ENCODE assay signal across 21 cellular contexts in the genomic region with DNA sequence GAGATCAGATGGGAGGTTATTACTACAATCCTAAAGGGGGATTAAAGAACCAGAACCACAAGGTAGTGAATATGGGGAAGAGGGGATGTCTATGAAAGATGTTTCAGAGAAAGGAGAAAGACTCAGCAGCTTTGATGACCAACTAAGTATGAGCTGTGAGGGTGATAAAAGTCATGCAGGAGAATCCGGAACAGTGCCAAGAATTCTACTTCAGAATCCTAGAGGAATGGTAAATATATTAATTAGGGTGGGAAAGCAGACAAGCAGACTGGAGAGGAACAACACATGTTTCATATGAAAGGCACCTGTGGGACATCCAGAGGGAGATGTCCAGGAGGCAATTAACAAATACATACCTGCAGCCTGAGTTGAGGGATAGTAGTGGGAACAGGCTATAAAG.
DNase-seq lines count a peak whose midpoint lies in the region; ATAC-seq and TF ChIP-seq lines count a peak whose summit lies in the region.
"Had no signal": no experiment of that assay in that cellular context is flagged by ENCODE, and none has a peak within 500 bp of the region (broad histone marks: within the 10 kb centered on the region; RNA-seq: fewer than 3 reads in every experiment).

No MANE protein-coding gene starts in this region.

- H3K27ac Mint-ChIP-seq in T-helper 2 cell treated with Interferon-gamma antibody and Interleukin-4, amounts not matched to agents 5 μg/mL and 100 μg/mL, for 36 hours: peak overlapping the region; percentile 84
- H3K27ac Mint-ChIP-seq in WTC11: peak overlapping the region; percentile 52

- H3K36me3 Mint-ChIP-seq in T-helper 2 cell treated with Interferon-gamma antibody and Interleukin-4, amounts not matched to agents 5 μg/mL and 100 μg/mL, for 36 hours (ENCODE audit: low read depth): peaks cover 49% of the 10 kb centered on the region
- peaks cover 68% of the 10 kb centered on the region for H3K36me3 Mint-ChIP-seq in WTC11

- H3K4me3 Mint-ChIP-seq in T-helper 2 cell treated with Interferon-gamma antibody and Interleukin-4, amounts not matched to agents 5 μg/mL and 100 μg/mL, for 36 hours: peak overlapping the region; percentile 39
- H3K4me3 Mint-ChIP-seq in WTC11: no peak overlapping the region
- H3K4me3 Mint-ChIP-seq: nephron progenitor cell had no signal

- H3K9me3 Mint-ChIP-seq in T-helper 2 cell treated with Interferon-gamma antibody and Interleukin-4, amounts not matched to agents 5 μg/mL and 100 μg/mL, for 36 hours: no peaks in the 10 kb centered on the region
- H3K9me3 Mint-ChIP-seq in WTC11: no peaks in the 10 kb centered on the region

- peak overlapping the region; percentile 46 for H3K27ac ChIP-seq in epithelial cell of prostate
- H3K27ac ChIP-seq: C4-2B, prostate gland, SJCRH30 had no signal

- CTCF ChIA-PET in WTC11 (lab: Charles Lee): no interaction called here

- POLR2A ChIA-PET in WTC11 (lab: Charles Lee): no interaction called here

- ATAC-seq in WTC11 (no peak), GM19463 (IDR thresholded peaks at IDR 0.05; ENCODE audit: unreplicated experiment) (no peak), HG02970 (IDR thresholded peaks at IDR 0.05; ENCODE audit: low FRiP score, unreplicated experiment) (no peak)

- DNase-seq in T-helper 2 cell treated with Interferon-gamma antibody and Interleukin-4, amounts not matched to agents 5 μg/mL and 100 μg/mL, for 36 hours (ENCODE audit: low spot score): no peak
- DNase-seq in T-helper 2 cell (no peak), AG10803 (ENCODE audit: low read depth) (peak; percentile 72), WTC11 (ENCODE audit: low spot score) (no peak), epithelial cell of prostate (ENCODE audit: low read depth, low spot score) (no peak), putamen (ENCODE audit: low spot score) (no peak)
- DNase-seq: activated CD4-positive, CD25-positive, alpha-beta regulatory T cell treated with anti-CD3 and anti-CD28 coated beads, Interleukin-2, amount 50 U/mL, for 72 hours; DMS153; hypothalamus; NCI-H1436 treated with DMSO at 0.1 percent for 48 hours; NCI-H2171; NCI-H774; nephron progenitor cell; SJCRH30; small intestine; stimulated activated CD4-positive, alpha-beta T cell treated with anti-CD3 and anti-CD28 coated beads, Interleukin-4, amount 100 ng/mL, for 4 hours; T1000 had no signal

- no peak overlapping the region for H3K4me3 ChIP-seq in AG10803 (ENCODE audit: low read length)
- H3K4me3 ChIP-seq: prostate gland, SJCRH30 had no signal

- H3K4me1 Mint-ChIP-seq in T-helper 2 cell treated with Interferon-gamma antibody and Interleukin-4, amounts not matched to agents 5 μg/mL and 100 μg/mL, for 36 hours (ENCODE audit: low read depth): peaks cover 40% of the 10 kb centered on the region
- peaks cover 34% of the 10 kb centered on the region for H3K4me1 Mint-ChIP-seq in WTC11
- H3K4me1 Mint-ChIP-seq: nephron progenitor cell had no signal

- no peaks in the 10 kb centered on the region for H3K27me3 Mint-ChIP-seq in T-helper 2 cell treated with Interferon-gamma antibody and Interleukin-4, amounts not matched to agents 5 μg/mL and 100 μg/mL, for 36 hours (ENCODE audit: low read depth)
- H3K27me3 Mint-ChIP-seq in WTC11 (ENCODE audit: low read depth): no peaks in the 10 kb centered on the region

- TF ChIP-seq CTCF in AG10803 (conservative IDR thresholded peaks at IDR 0.05; ENCODE audit: low read length) (no peak), WTC11 (IDR thresholded peaks at IDR 0.05) (no peak)

TF ChIP-seq in WTC11, 78 proteins besides CTCF, POLR2A, EP300 and RAD21:
- TF ChIP-seq GRHL2 (CRISPR knock-in tag; IDR thresholded peaks at IDR 0.05; ENCODE audit: insufficient replicate concordance, severe bottlenecking) (no peak), MXD4 (CRISPR knock-in tag; IDR thresholded peaks at IDR 0.05; ENCODE audit: borderline replicate concordance) (no peak), SP1 (CRISPR knock-in tag; conservative IDR thresholded peaks at IDR 0.05) (no peak)
- TF ChIP-seq, protein P1, sequence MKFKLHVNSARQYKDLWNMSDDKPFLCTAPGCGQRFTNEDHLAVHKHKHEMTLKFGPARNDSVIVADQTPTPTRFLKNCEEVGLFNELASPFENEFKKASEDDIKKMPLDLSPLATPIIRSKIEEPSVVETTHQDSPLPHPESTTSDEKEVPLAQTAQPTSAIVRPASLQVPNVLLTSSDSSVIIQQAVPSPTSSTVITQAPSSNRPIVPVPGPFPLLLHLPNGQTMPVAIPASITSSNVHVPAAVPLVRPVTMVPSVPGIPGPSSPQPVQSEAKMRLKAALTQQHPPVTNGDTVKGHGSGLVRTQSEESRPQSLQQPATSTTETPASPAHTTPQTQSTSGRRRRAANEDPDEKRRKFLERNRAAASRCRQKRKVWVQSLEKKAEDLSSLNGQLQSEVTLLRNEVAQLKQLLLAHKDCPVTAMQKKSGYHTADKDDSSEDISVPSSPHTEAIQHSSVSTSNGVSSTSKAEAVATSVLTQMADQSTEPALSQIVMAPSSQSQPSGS (CRISPR knock-in tag; IDR thresholded peaks at IDR 0.05; ENCODE audit: borderline replicate concordance, low read depth): no peak
TF ChIP-seq in WTC11: peak in this region for 0.
